8 cellular contexts compared by ENCODE assay signal in the genomic region with DNA sequence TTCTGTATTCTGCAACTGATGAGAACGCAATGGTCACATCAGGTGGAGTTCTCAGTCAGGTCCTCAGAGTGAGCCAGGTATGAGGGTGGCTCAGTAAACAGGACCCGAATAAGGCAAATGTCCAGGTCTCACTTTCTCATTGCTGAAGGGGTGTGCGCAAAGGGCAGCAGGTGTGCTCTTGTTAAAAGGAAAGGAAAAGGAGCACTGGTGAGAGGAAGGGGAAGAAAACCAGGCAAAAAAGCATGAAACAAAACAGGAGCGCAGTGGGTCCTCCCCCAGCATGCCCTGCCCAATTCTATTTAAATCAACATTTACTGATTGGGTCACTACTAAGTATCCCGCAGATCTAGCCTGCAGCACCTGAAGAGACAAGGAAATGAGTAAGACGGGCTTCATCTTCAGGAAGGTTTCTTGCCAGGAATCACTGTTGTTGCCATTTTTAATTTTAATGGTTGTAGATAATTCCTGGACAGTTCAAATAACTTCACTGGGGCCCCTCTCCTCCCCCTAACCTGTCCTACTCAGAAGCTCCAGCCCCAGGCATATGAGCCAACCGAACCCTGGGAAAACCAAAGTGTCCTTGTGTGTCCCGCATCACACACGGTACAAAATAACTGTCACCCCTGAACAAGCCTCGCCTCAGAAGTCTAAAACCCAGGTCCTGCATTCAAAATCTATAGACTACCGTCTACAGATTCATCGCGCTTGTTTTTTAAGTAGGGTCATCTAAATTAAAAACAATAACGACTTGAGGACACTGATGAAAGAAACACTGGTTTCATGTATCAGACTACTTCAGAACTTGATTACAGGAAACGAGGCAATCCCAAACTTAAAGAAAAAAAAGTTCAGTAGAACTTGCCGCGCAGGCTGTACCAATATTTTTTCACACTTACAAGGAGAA. TPM values are rescaled to one million over a fixed set of nuclear protein-coding genes. Genes with fewer than 3 reads are reported as not detected.
DNase-seq lines count a peak whose midpoint lies in the region; ATAC-seq and TF ChIP-seq lines count a peak whose summit lies in the region.

No MANE protein-coding gene starts in this region.

- intact Hi-C loops in psoas muscle (cut with DNase I) = loop anchor here in 1 of 2 donors (5.0 kb wide), 1 partner anchor 44 kb away; no protein-coding TSS in a partner anchor

- H3K36me3 ChIP-seq in psoas muscle (ENCODE audit: insufficient read depth in 1 of 2, low read depth in 1 of 2) = no peaks in the 10 kb centered on the region

- H3K4me3 ChIP-seq in fibroblast of the aortic adventitia (ENCODE audit: low read depth, low read length) = peak overlapping the region; percentile 89
- peak overlapping the region; percentile 79 for H3K4me3 ChIP-seq in psoas muscle

- no peak overlapping the region for H3K27ac ChIP-seq in psoas muscle

- peaks cover 6% of the 10 kb centered on the region for H3K4me1 ChIP-seq in psoas muscle

- DNase-seq in GM13977 (ENCODE audit: low spot score) (peak; percentile 30), fibroblast of the aortic adventitia (ENCODE audit: low read depth) (no peak), psoas muscle (no peak)
- no peak for DNase-seq in stimulated activated naive CD4-positive, alpha-beta T cell treated with Interleukin-2 at 50 U/mL for 16 hours (lab: John Stamatoyannopoulos, UW)

- TF ChIP-seq CTCF in GM13977 (IDR thresholded peaks at IDR 0.05; ENCODE audit: extremely low read depth, insufficient read depth, missing control alignments) (no peak), fibroblast of the aortic adventitia (IDR thresholded peaks at IDR 0.05; ENCODE audit: insufficient read depth, low read length) (no peak), psoas muscle (IDR thresholded peaks at IDR 0.05) (no peak)

- no peaks in the 10 kb centered on the region for H3K27me3 ChIP-seq in psoas muscle (ENCODE audit: insufficient read depth in 3 of 3, low read length in 2 of 3)

- WGBS in psoas muscle, 3 donors = 21 to 31% (median 21%) methylated on average over 17 of the region's 17 CpGs

- ATAC-seq in HG02610 (IDR thresholded peaks at IDR 0.05; ENCODE audit: unreplicated experiment) = peak; percentile 25
- ATAC-seq in SK-N-SH treated with all-trans-retinoic acid at 6 μM for 48 hours = peak; percentile 1; the same call in 1 of the 3 replicates
- no peak for ATAC-seq in psoas muscle
- no peak for ATAC-seq in GM19455 (IDR thresholded peaks at IDR 0.05; ENCODE audit: unreplicated experiment)
- ATAC-seq in HG02588 (IDR thresholded peaks at IDR 0.05; ENCODE audit: unreplicated experiment) = no peak

- in situ Hi-C loops in GM13977 (cut with MboI; ENCODE audit: low pct_unique_long_range_greater_than_20kb, low sequenced_read_pairs, unreplicated experiment) = no loop called here

- no peaks in the 10 kb centered on the region for H3K9me3 ChIP-seq in psoas muscle

TF ChIP-seq in SK-N-SH treated with all-trans-retinoic acid at 6 μM for 48 hours, 23 proteins besides CTCF, POLR2A, EP300 and RAD21:
- no peak for TF ChIP-seq RARB (CRISPR knock-in tag; IDR thresholded peaks at IDR 0.05)
- no peak for TF ChIP-seq POU6F1 (CRISPR knock-in tag; IDR thresholded peaks at IDR 0.05; ENCODE audit: borderline replicate concordance, low read depth)
- TF ChIP-seq ISL1 (CRISPR knock-in tag; IDR thresholded peaks at IDR 0.05) = no peak
- no peak for TF ChIP-seq CSDC2 (CRISPR knock-in tag; IDR thresholded peaks at IDR 0.05)
- no peak for TF ChIP-seq ZC3H10 (CRISPR knock-in tag; IDR thresholded peaks at IDR 0.05)
- no peak for TF ChIP-seq ARNTL (CRISPR knock-in tag; IDR thresholded peaks at IDR 0.05; ENCODE audit: borderline replicate concordance, low read depth)
- TF ChIP-seq SNAI2 (CRISPR knock-in tag; IDR thresholded peaks at IDR 0.05) = no peak
- TF ChIP-seq ZFP30 (CRISPR knock-in tag; IDR thresholded peaks at IDR 0.05) = no peak
- no peak for TF ChIP-seq ZFP3 (CRISPR knock-in tag; IDR thresholded peaks at IDR 0.05)
- TF ChIP-seq ESRRG (CRISPR knock-in tag; IDR thresholded peaks at IDR 0.05) = no peak
- TF ChIP-seq ZNF70 (CRISPR knock-in tag; IDR thresholded peaks at IDR 0.05) = no peak
- no peak for TF ChIP-seq ZNF8 (CRISPR knock-in tag; IDR thresholded peaks at IDR 0.05)
- TF ChIP-seq TSHZ2 (CRISPR knock-in tag; IDR thresholded peaks at IDR 0.05) = no peak
- TF ChIP-seq BACH2 (CRISPR knock-in tag; IDR thresholded peaks at IDR 0.05; ENCODE audit: borderline replicate concordance) = no peak
- TF ChIP-seq TCF4 (CRISPR knock-in tag; IDR thresholded peaks at IDR 0.05; ENCODE audit: borderline replicate concordance) = no peak
- no peak for TF ChIP-seq PPARA (CRISPR knock-in tag; IDR thresholded peaks at IDR 0.05; ENCODE audit: borderline replicate concordance)

RNA-seq across cellular contexts. Expression of gene MBOAT1, which starts 1.0 kb away (rescaled TPM):
- total RNA-seq in fibroblast of the aortic adventitia (ENCODE audit: low replicate concordance) (0.90 and 5.0 TPM in 2 replicates), psoas muscle (1 to 10 TPM in 1 of 4 donors, under 1 TPM in 3; 0.84 to 2.7 (median 0.94) TPM)
- under 1 TPM; 0.31 to 0.52 (median 0.46) TPM for polyA plus RNA-seq in psoas muscle

Comparison
In these comparisons a context has a peak if more than half of its experiments do, and no peak if none do; other contexts are left out.
1. ATAC-seq: peak in HG02610 (single experiment) and SK-N-SH treated with all-trans-retinoic acid at 6 μM for 48 hours (single experiment); none in psoas muscle (0 of 4), GM19455 (single experiment) and HG02588 (single experiment).